In genomic region chr6:100913400-100914276, GRCh38 we compare ENCODE assay signal across 17 cellular contexts. TPM values are rescaled to one million over a fixed set of nuclear protein-coding genes. Genes with fewer than 3 reads are reported as not detected.
A peak's percentile ranks its signal among the peaks of the same experiment; 100 is the strongest.
DNase-seq lines count a peak whose midpoint lies in the region; ATAC-seq, FAIRE-seq and TF ChIP-seq lines count a peak whose summit lies in the region.
"Had no signal": no experiment of that assay in that cellular context is flagged by ENCODE, and none has a peak within 500 bp of the region (broad histone marks: within the 10 kb centered on the region; RNA-seq: fewer than 3 reads in every experiment).

No MANE protein-coding gene starts in this region.

- no peak for FAIRE-seq in bronchial epithelial cell (lab: Jason Lieb, UNC)

- H2BK120ac ChIP-seq in mesendoderm (ENCODE audit: low read depth, low read length), result no peak overlapping the region

- H3K18ac ChIP-seq in mesendoderm (ENCODE audit: low read length), result no peak overlapping the region

- no CpG with 5 or more reads among the region's 24 CpGs for WGBS in mesendoderm (ENCODE audit: extremely low coverage, insufficient coverage, low lambda C conversion rate)

- H3K9ac ChIP-seq in HUES6 (ENCODE audit: low read length), result peak overlapping the region; percentile 15
- H3K9ac ChIP-seq in mesendoderm (ENCODE audit: low read length), result no peak overlapping the region

- H3K27ac ChIP-seq in HUES6 (ENCODE audit: low read depth, low read length), result no peak overlapping the region
- no peak overlapping the region for H3K27ac ChIP-seq in mesendoderm (ENCODE audit: low read depth, low read length)

- peak overlapping the region; percentile 42 for H3K56ac ChIP-seq in mesendoderm (ENCODE audit: low read length)

- no peak overlapping the region for H3K4ac ChIP-seq in mesendoderm (ENCODE audit: low read depth, low read length)

- no peaks in the 10 kb centered on the region for H3K9me3 ChIP-seq in HUES6 (ENCODE audit: control insufficient read depth, insufficient read depth, low read depth, low read length)

- H3K79me1 ChIP-seq in mesendoderm (ENCODE audit: low read length), result no peaks in the 10 kb centered on the region

- H3K27me3 ChIP-seq in HUES6 (ENCODE audit: control insufficient read depth, insufficient read depth, low read length) (no peaks in the 10 kb centered on the region), bronchial epithelial cell (ENCODE audit: control insufficient read depth, insufficient read depth, low read length) (no peaks in the 10 kb centered on the region), mesendoderm (ENCODE audit: insufficient read depth, low read length, poor library complexity) (no peaks in the 10 kb centered on the region)

- no peak overlapping the region for H3K4me2 ChIP-seq in mesendoderm (ENCODE audit: low read length)

- H2BK15ac ChIP-seq in mesendoderm (replicated peaks; ENCODE audit: low read depth), result no peak overlapping the region

- H3K23ac ChIP-seq in mesendoderm (ENCODE audit: low read length), result no peak overlapping the region

- TF ChIP-seq CTCF in bronchial epithelial cell (IDR thresholded peaks at IDR 0.05; ENCODE audit: insufficient read depth, low read length, severe bottlenecking), result no peak

- DNase-seq in Daoy (ENCODE audit: low read depth), result peak; percentile 2
- peak; percentile 33 for DNase-seq in bronchial epithelial cell (ENCODE audit: low read depth)
- peak; percentile 47 for DNase-seq in mesendoderm
- no peak for DNase-seq in kidney glomerular epithelial cell (lab: John Stamatoyannopoulos, UW)
- DNase-seq: activated B cell treated with CpG ODN at 0.5 μM for 24 hours; activated CD8-positive, alpha-beta memory T cell treated with anti-CD3 and anti-CD28 coated beads, Interleukin-2, amount 50 U/mL, for 4 hours; activated naive CD4-positive, alpha-beta T cell treated with anti-CD3 and anti-CD28 coated beads, Interleukin-2, amount 10 ng/mL, durations not matched to agents 7 days and 5 days; left ventricle myocardium superior; MV-4-11; natural killer cell; NCI-H2171 treated with DMSO at 0.1 percent for 48 hours; NK-92 treated with Interleukin-12 subunit alpha and Interleukin-12 subunit beta, amount 100 ng/mL, for 24 hours; substantia nigra had no signal

- no peaks in the 10 kb centered on the region for H3K79me2 ChIP-seq in mesendoderm (ENCODE audit: control insufficient read depth, insufficient read depth, low read length)

- no peak overlapping the region for H4K5ac ChIP-seq in mesendoderm (ENCODE audit: low read length)

- H2BK5ac ChIP-seq in mesendoderm (ENCODE audit: low read length), result no peak overlapping the region

- ATAC-seq in GM18873 (IDR thresholded peaks at IDR 0.05; ENCODE audit: low FRiP score, unreplicated experiment) (no peak), HG02870 (IDR thresholded peaks at IDR 0.05; ENCODE audit: unreplicated experiment) (no peak), HG03520 (IDR thresholded peaks at IDR 0.05; ENCODE audit: unreplicated experiment) (no peak)
- ATAC-seq: left ventricle myocardium superior, natural killer cell had no signal

- no peak overlapping the region for H4K8ac ChIP-seq in mesendoderm (ENCODE audit: low read depth, low read length)

- H3K36me3 ChIP-seq in HUES6 (ENCODE audit: control insufficient read depth, insufficient read depth, low read length) (no peaks in the 10 kb centered on the region), bronchial epithelial cell (ENCODE audit: control insufficient read depth, insufficient read depth, low read length) (no peaks in the 10 kb centered on the region), mesendoderm (ENCODE audit: control insufficient read depth, insufficient read depth, low read length) (no peaks in the 10 kb centered on the region)

- H3K4me3 ChIP-seq in HUES6 (ENCODE audit: low read depth, low read length) (peak overlapping the region; percentile 61), bronchial epithelial cell (ENCODE audit: low read depth, low read length) (no peak overlapping the region), mesendoderm (ENCODE audit: low read length) (no peak overlapping the region)

- no peak overlapping the region for H2AK5ac ChIP-seq in mesendoderm (ENCODE audit: low read length)

- peaks cover 4% of the 10 kb centered on the region; the same call in 1 of the 2 replicates for H3K4me1 ChIP-seq in HUES6 (ENCODE audit: control insufficient read depth, insufficient read depth, low read length)
- H3K4me1 ChIP-seq in mesendoderm (ENCODE audit: control insufficient read depth, low read depth, low read length), result no peaks in the 10 kb centered on the region

RNA-seq across cellular contexts. Expression of gene ASCC3, which starts 32.5 kb away (rescaled TPM):
- 33.6 and 36.3 TPM in 2 replicates for total RNA-seq in Daoy (2014; rRNA removed; shearing (Covaris generic))
- 52.7 and 64.1 TPM in 2 replicates for total RNA-seq in bronchial epithelial cell
- polyA plus RNA-seq in mesendoderm (2013, experiment 1 of 2), result 35.2 TPM
- polyA plus RNA-seq in mesendoderm (2013, experiment 2 of 2), result 36.0 TPM
